Comparison of ENCODE assay signal across 8 cellular contexts in the genomic region with DNA sequence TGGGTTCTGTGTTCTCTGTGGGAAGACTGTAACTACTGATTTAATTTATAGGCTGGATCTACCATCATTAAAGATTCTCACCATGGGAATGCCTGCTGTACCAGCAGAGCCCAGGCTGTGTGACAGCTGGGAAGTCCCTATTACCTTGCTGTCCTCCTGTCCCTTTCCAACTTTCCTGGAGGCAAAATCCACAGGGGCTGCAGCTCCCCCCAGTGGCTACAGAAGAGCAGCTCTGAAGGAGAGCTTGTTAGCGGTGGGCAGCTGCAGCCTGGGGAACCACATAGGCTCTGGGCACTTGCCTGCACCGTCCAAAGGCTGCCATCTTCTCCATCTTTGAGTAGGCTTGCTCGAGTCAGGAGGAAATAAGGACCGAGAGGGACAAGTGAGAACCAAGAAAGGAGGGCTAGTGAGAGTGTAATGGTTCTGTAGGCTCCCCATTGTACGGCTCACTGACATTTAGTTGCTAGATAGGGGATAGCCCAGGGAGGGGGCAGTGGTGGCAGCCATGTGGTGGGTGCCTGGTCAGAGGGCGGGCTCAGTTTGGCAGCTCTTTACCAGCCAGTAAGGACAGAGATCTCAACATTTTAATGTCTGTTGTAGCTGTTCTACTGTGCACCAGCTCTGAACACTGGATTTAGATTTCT.
DNase-seq lines count a peak whose midpoint lies in the region; ATAC-seq and TF ChIP-seq lines count a peak whose summit lies in the region.

No MANE protein-coding gene starts in this region.

- no peaks in the 10 kb centered on the region for H3K9me3 ChIP-seq in AG04450 (ENCODE audit: control insufficient read depth, insufficient read depth, low read length)
- H3K9me3 ChIP-seq in adipocyte (ENCODE audit: control insufficient read depth, low read length): peaks cover 3% of the 10 kb centered on the region

- no peaks in the 10 kb centered on the region for H3K4me1 Mint-ChIP-seq in activated T-helper 17 cell treated with anti-CD3 and anti-CD28 coated beads, Interleukin-2, amount 50 U/mL, for 72 hours

- no peaks in the 10 kb centered on the region for H3K36me3 Mint-ChIP-seq in activated T-helper 17 cell treated with anti-CD3 and anti-CD28 coated beads, Interleukin-2, amount 50 U/mL, for 72 hours (ENCODE audit: low read depth)

- peaks cover 4% of the 10 kb centered on the region for H3K27me3 Mint-ChIP-seq in activated T-helper 17 cell treated with anti-CD3 and anti-CD28 coated beads, Interleukin-2, amount 50 U/mL, for 72 hours

- H3K4me3 ChIP-seq in AG04450 (ENCODE audit: low read depth, low read length) (no peak overlapping the region), adipocyte (ENCODE audit: low read length) (no peak overlapping the region)

- POLR2A ChIA-PET in AG04450 (lab: Yijun Ruan, JAX): interaction anchor here (0.7 to 2.3 kb wide), 4 partner anchors 35 to 230 kb away, joined by 3 to 23 read pairs (median 3); a partner anchor contains a TSS

- H3K9ac ChIP-seq in adipocyte (ENCODE audit: low read length): no peak overlapping the region

- no peaks in the 10 kb centered on the region for H3K36me3 ChIP-seq in adipocyte (ENCODE audit: control insufficient read depth, insufficient read depth, low read length, severe bottlenecking)

- no peak overlapping the region for H3K27ac ChIP-seq in AG04450 (ENCODE audit: low read depth, low read length)

- H3K27me3 ChIP-seq in AG04450 (ENCODE audit: control insufficient read depth, insufficient read depth, low read length): no peaks in the 10 kb centered on the region
- no peaks in the 10 kb centered on the region for H3K27me3 ChIP-seq in adipocyte (replicated peaks; ENCODE audit: control insufficient read depth, insufficient read depth, low read length)

- ATAC-seq in GM18508 (IDR thresholded peaks at IDR 0.05; ENCODE audit: insufficient read depth, unreplicated experiment) (peak; percentile 86), HG03064 (IDR thresholded peaks at IDR 0.05; ENCODE audit: low read depth, unreplicated experiment) (peak; percentile 76)
- no peak for ATAC-seq in activated T-helper 17 cell treated with anti-CD3 and anti-CD28 coated beads, Interleukin-2, amount 50 U/mL, for 72 hours (replicated peaks)

- no peak overlapping the region for H3K27ac Mint-ChIP-seq in activated T-helper 17 cell treated with anti-CD3 and anti-CD28 coated beads, Interleukin-2, amount 50 U/mL, for 72 hours

- CTCF ChIA-PET in AG04450 (lab: Charles Lee): interaction anchor here (0.6 to 8.7 kb wide), 55 partner anchors 9 to 465 kb away, joined by 3 to 202 read pairs (median 5); a partner anchor contains a TSS

- intact Hi-C loops in cardiac septum (cut with DNase I): loop anchor here (1.0 to 5.0 kb wide), 2 partner anchors 160 to 229 kb away; no protein-coding TSS in a partner anchor

- no peak overlapping the region for H3K4me3 Mint-ChIP-seq in activated T-helper 17 cell treated with anti-CD3 and anti-CD28 coated beads, Interleukin-2, amount 50 U/mL, for 72 hours

- TF ChIP-seq CTCF in AG04450 (IDR thresholded peaks at IDR 0.05; ENCODE audit: low read depth, low read length): peak; percentile 92

- H3K9me3 Mint-ChIP-seq in activated T-helper 17 cell treated with anti-CD3 and anti-CD28 coated beads, Interleukin-2, amount 50 U/mL, for 72 hours: no peaks in the 10 kb centered on the region

- DNase-seq in AG04450 (ENCODE audit: low read depth, low spot score) (peak; percentile 32), NCI-H2196 treated with DMSO at 0.1 percent for 48 hours (lab: John Stamatoyannopoulos, UW; ENCODE audit: unreplicated experiment) (peak; percentile 64), adipocyte (ENCODE audit: low read depth) (peak; percentile 85), cardiac septum (ENCODE audit: low spot score) (peak; percentile 81), pulmonary artery endothelial cell (ENCODE audit: low read depth, low spot score) (peak; percentile 46)

- no peaks in the 10 kb centered on the region for H3K4me1 ChIP-seq in adipocyte (ENCODE audit: control insufficient read depth, insufficient read depth, low read length)

Comparison
In these comparisons a context has a peak if more than half of its experiments do, and no peak if none do; other contexts are left out.
1. DNase-seq: peak in every context shown above with its lines; median percentile 85 in adipocyte; 81 in cardiac septum; 64 in NCI-H2196 treated with DMSO at 0.1 percent for 48 hours; 46 in pulmonary artery endothelial cell; 32 in AG04450.